ENCODE assay signal across 8 cellular contexts in the genomic region with DNA sequence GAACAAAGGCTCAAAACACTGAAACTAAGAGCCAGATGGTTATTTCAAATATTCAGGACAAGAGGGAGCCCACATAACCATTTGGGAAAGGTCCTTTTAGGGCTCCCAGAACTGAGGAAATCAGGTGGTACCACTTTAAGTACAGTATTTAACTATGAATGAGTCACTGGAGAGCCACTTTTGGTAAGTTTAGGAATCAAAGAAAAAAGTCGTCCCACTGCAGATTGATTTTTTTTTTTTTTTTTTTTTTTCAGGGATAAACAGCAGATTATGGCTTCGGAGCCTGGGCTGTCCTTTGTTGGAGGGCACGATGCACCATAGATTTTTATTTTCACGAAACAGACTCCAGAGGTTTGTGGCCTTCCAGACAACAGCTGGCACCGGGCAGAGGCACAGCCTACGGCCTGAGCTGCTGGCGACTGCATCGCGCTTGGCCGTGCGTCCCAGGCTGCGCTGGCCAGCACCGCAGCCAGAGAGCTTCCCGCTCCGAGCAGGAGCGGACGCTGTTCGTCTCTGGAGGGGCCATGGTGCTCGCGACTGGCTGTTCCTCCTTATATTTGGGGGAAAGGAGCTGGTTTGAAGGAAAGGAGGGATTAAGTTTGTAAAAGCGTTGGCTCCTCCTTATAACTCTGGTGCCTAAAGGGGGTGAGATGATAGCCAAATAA.
DNase-seq lines count a peak whose midpoint lies in the region; ATAC-seq and TF ChIP-seq lines count a peak whose summit lies in the region.

No MANE protein-coding gene starts in this region.

- peaks cover 59% of the 10 kb centered on the region for H3K27me3 Mint-ChIP-seq in activated T-helper 2 cell treated with anti-CD3 and anti-CD28 coated beads, Interferon-gamma antibody, Interleukin-2, Interleukin-4, amounts not matched to agents 10 μg/mL and 5 μg/mL and 100 μg/mL, durations not matched to agents 14 hours and 24 hours and 36 hours (ENCODE audit: low read depth)
- H3K27me3 Mint-ChIP-seq in CD8-positive, alpha-beta T cell (ENCODE audit: low read depth): peaks cover 29% of the 10 kb centered on the region

- no peak overlapping the region for H3K27ac ChIP-seq in right cardiac atrium (ENCODE audit: low read length)
- no peak overlapping the region for H3K27ac ChIP-seq in CD8-positive, alpha-beta T cell (ENCODE audit: low read depth, low read length)

- peak overlapping the region; percentile 66 for H3K4me3 Mint-ChIP-seq in activated T-helper 2 cell treated with anti-CD3 and anti-CD28 coated beads, Interferon-gamma antibody, Interleukin-2, Interleukin-4, amounts not matched to agents 10 μg/mL and 5 μg/mL and 100 μg/mL, durations not matched to agents 14 hours and 24 hours and 36 hours (ENCODE audit: low read depth)
- no peak overlapping the region for H3K4me3 Mint-ChIP-seq in CD8-positive, alpha-beta T cell

- H3K4me3 ChIP-seq in AG10803 (ENCODE audit: low read length): peak overlapping the region; percentile 50
- H3K4me3 ChIP-seq in HFF-Myc (replicated peaks; ENCODE audit: low read depth, low read length): peak overlapping the region; percentile 42
- peak overlapping the region; percentile 49 for H3K4me3 ChIP-seq in right cardiac atrium (ENCODE audit: low read length)
- H3K4me3 ChIP-seq in CD8-positive, alpha-beta T cell (ENCODE audit: low read depth, low read length): no peak overlapping the region

- intact Hi-C loops in activated T-helper 2 cell treated with anti-CD3 and anti-CD28 coated beads, Interferon-gamma antibody, Interleukin-2, Interleukin-4, amounts not matched to agents 10 μg/mL and 5 μg/mL and 100 μg/mL, durations not matched to agents 14 hours and 24 hours and 36 hours (cut with micrococcal nuclease): no loop called here
- intact Hi-C loops in right cardiac atrium (cut with DNase I) (no loop called here), sciatic nerve (cut with DNase I) (no loop called here)
- intact Hi-C loops in CD8-positive, alpha-beta T cell (cut with DNase I, micrococcal nuclease): no loop called here

- TF ChIP-seq CTCF in AG10803 (conservative IDR thresholded peaks at IDR 0.05; ENCODE audit: low read length) (no peak), HFF-Myc (IDR thresholded peaks at IDR 0.05; ENCODE audit: low read depth, low read length, missing control alignments) (no peak)
- no peak for TF ChIP-seq CTCF in CD8-positive, alpha-beta T cell (IDR thresholded peaks at IDR 0.05)

- CTCF ChIA-PET in CD8-positive, alpha-beta T cell (lab: Charles Lee): no interaction called here

- 1% methylated on average over 21 of the region's 21 CpGs for WGBS in right cardiac atrium

- DNase-seq in AG10803 (ENCODE audit: low read depth) (peak; percentile 31), HFF-Myc (ENCODE audit: extremely low read depth, low read depth) (no peak), right cardiac atrium (peak; percentile 34 to 70 (median 69)), sciatic nerve (ENCODE audit: low spot score) (no peak), GM19240 (ENCODE audit: insufficient read length, low spot score) (no peak)
- DNase-seq in activated T-helper 2 cell treated with anti-CD3 and anti-CD28 coated beads, Interferon-gamma antibody, Interleukin-2, Interleukin-4, amounts not matched to agents 10 μg/mL and 5 μg/mL and 100 μg/mL, durations not matched to agents 14 hours and 24 hours and 36 hours (ENCODE audit: low spot score): no peak
- no peak for DNase-seq in CD8-positive, alpha-beta T cell

- no peaks in the 10 kb centered on the region for H3K9me3 Mint-ChIP-seq in activated T-helper 2 cell treated with anti-CD3 and anti-CD28 coated beads, Interferon-gamma antibody, Interleukin-2, Interleukin-4, amounts not matched to agents 10 μg/mL and 5 μg/mL and 100 μg/mL, durations not matched to agents 14 hours and 24 hours and 36 hours
- H3K9me3 Mint-ChIP-seq in CD8-positive, alpha-beta T cell: no peaks in the 10 kb centered on the region

- peaks cover 11% of the 10 kb centered on the region for H3K4me1 Mint-ChIP-seq in activated T-helper 2 cell treated with anti-CD3 and anti-CD28 coated beads, Interferon-gamma antibody, Interleukin-2, Interleukin-4, amounts not matched to agents 10 μg/mL and 5 μg/mL and 100 μg/mL, durations not matched to agents 14 hours and 24 hours and 36 hours (ENCODE audit: low read depth)
- peaks cover 8% of the 10 kb centered on the region for H3K4me1 Mint-ChIP-seq in CD8-positive, alpha-beta T cell (ENCODE audit: low read depth)

- peak; percentile 69 to 84 for ATAC-seq in right cardiac atrium
- ATAC-seq in sciatic nerve: peak; percentile 72
- ATAC-seq in HG02610 (IDR thresholded peaks at IDR 0.05; ENCODE audit: unreplicated experiment): no peak
- no peak for ATAC-seq in CD8-positive, alpha-beta T cell

- POLR2A ChIA-PET in CD8-positive, alpha-beta T cell (lab: Charles Lee): no interaction called here

- no peaks in the 10 kb centered on the region for H3K36me3 ChIP-seq in CD8-positive, alpha-beta T cell (ENCODE audit: insufficient read depth, low read length)

- H3K4me1 ChIP-seq in right cardiac atrium (ENCODE audit: control insufficient read depth, insufficient read depth, low read length): no peaks in the 10 kb centered on the region
- no peaks in the 10 kb centered on the region for H3K4me1 ChIP-seq in CD8-positive, alpha-beta T cell (ENCODE audit: insufficient read depth, low read length)

- no peaks in the 10 kb centered on the region for H3K9me3 ChIP-seq in right cardiac atrium (ENCODE audit: control insufficient read depth, low read length)
- no peaks in the 10 kb centered on the region for H3K9me3 ChIP-seq in CD8-positive, alpha-beta T cell (ENCODE audit: low read length)

- H3K36me3 Mint-ChIP-seq in activated T-helper 2 cell treated with anti-CD3 and anti-CD28 coated beads, Interferon-gamma antibody, Interleukin-2, Interleukin-4, amounts not matched to agents 10 μg/mL and 5 μg/mL and 100 μg/mL, durations not matched to agents 14 hours and 24 hours and 36 hours (ENCODE audit: low read depth): no peaks in the 10 kb centered on the region
- no peaks in the 10 kb centered on the region for H3K36me3 Mint-ChIP-seq in CD8-positive, alpha-beta T cell

- H3K27me3 ChIP-seq in right cardiac atrium (ENCODE audit: control insufficient read depth, insufficient read depth): no peaks in the 10 kb centered on the region
- peaks cover 4% of the 10 kb centered on the region for H3K27me3 ChIP-seq in CD8-positive, alpha-beta T cell (ENCODE audit: insufficient read depth, low read length)

- no peak overlapping the region for H3K27ac Mint-ChIP-seq in activated T-helper 2 cell treated with anti-CD3 and anti-CD28 coated beads, Interferon-gamma antibody, Interleukin-2, Interleukin-4, amounts not matched to agents 10 μg/mL and 5 μg/mL and 100 μg/mL, durations not matched to agents 14 hours and 24 hours and 36 hours
- no peak overlapping the region for H3K27ac Mint-ChIP-seq in CD8-positive, alpha-beta T cell

Comparison
In these comparisons a context has a peak if more than half of its experiments do, and no peak if none do; other contexts are left out.
1. DNase-seq: peak in AG10803 (single experiment) and right cardiac atrium (3 of 3); none in HFF-Myc (single experiment), activated T-helper 2 cell treated with anti-CD3 and anti-CD28 coated beads, Interferon-gamma antibody, Interleukin-2, Interleukin-4, amounts not matched to agents 10 μg/mL and 5 μg/mL and 100 μg/mL, durations not matched to agents 14 hours and 24 hours and 36 hours (single experiment), sciatic nerve (single experiment), CD8-positive, alpha-beta T cell (0 of 7) and GM19240 (single experiment).
2. ATAC-seq: peak in right cardiac atrium (2 of 2) and sciatic nerve (single experiment); none in HG02610 (single experiment) and CD8-positive, alpha-beta T cell (single experiment).